Comparison of ENCODE assay signal across 11 cellular contexts in the genomic region with DNA sequence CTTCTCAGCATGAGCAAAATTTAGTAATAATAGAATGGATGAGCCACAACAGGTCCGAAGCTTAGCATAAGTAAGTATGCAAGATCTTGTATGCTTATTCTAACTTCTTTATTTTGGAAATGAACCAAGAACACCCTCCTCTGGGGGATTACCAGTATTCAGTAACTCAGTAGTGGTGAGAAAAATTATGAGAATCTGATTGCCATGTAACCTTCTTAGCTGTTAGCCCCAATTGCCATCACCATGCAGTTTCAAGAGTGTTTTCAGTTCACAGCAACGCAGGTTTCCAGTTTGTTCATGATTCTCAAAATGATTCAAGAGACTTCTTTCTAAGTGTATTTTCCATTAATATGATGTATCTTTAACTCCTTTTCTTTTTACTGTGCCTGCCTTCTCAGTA.
"Had no signal": no experiment of that assay in that cellular context is flagged by ENCODE, and none has a peak within 500 bp of the region (broad histone marks: within the 10 kb centered on the region; RNA-seq: fewer than 3 reads in every experiment).

No MANE protein-coding gene starts in this region.

- H3K27ac ChIP-seq: GM23248 had no signal

- FAIRE-seq: H1, H54 had no signal

- H3K4me1 ChIP-seq: HAP-1 had no signal

- ATAC-seq: GM23338, HCT116 had no signal

- H3K9me3 Mint-ChIP-seq: H9 had no signal

- DNase-seq: GM23248, GOT3, H7, H9, HCEC 1CT, HFFc6 had no signal

- H3K27ac Mint-ChIP-seq: GM23338, HFFc6 had no signal

- H3K4me2 ChIP-seq: GM23338 had no signal

- H3K9me3 ChIP-seq: HAP-1 had no signal

- H3K4me3 ChIP-seq: GM23248, GM23338, HAP-1 had no signal

- H3K9ac ChIP-seq: GM23248 had no signal

- H2AFZ ChIP-seq: GM23248, GM23338 had no signal

- H3K4me3 Mint-ChIP-seq: GM23338, H9, HFFc6 had no signal

- H3K36me3 ChIP-seq: HAP-1 had no signal
